In genomic region chr1:167317463-167317862, GRCh38 we compare ENCODE assay signal across 30 cellular contexts.
"Had no signal": no experiment of that assay in that cellular context is flagged by ENCODE, and none has a peak within 500 bp of the region (broad histone marks: within the 10 kb centered on the region; RNA-seq: fewer than 3 reads in every experiment).

No MANE protein-coding gene starts in this region.

- H3K27me3 ChIP-seq: neural progenitor cell, ovary, spleen, suprapubic skin, testis, tibial artery, transverse colon, upper lobe of right lung, uterus had no signal

- H3K27ac Mint-ChIP-seq: natural killer cell; nephron; neural progenitor cell; progenitor cell of endocrine pancreas; stimulated activated memory B cell treated with anti-CD40 and anti-IgM and Interleukin-4, amounts not matched to agents 10 μg/mL and 1 μg/mL and 100 μg/mL, for 72 hours; stimulated activated naive CD8-positive, alpha-beta T cell treated with anti-CD3 and anti-CD28 coated beads, Interleukin-15, amount 100 ng/mL, for 72 hours; type B pancreatic cell had no signal

- H3K4me3 ChIP-seq: neural progenitor cell, ovary, psoas muscle, skin epidermis, smooth muscle cell, spleen, suprapubic skin, testis, tibial artery, transverse colon, upper lobe of right lung, uterus had no signal

- H3K36me3 ChIP-seq: ovary, upper lobe of right lung, uterus had no signal

- H3K4me2 ChIP-seq: neural progenitor cell, smooth muscle cell had no signal

- H3K27ac ChIP-seq: neural progenitor cell, ovary, parathyroid adenoma, psoas muscle, skin epidermis, spleen, suprapubic skin, testis, tibial artery, transverse colon, upper lobe of right lung, uterus had no signal

- H3K27me3 Mint-ChIP-seq: progenitor cell of endocrine pancreas; stimulated activated memory B cell treated with anti-CD40 and anti-IgM and Interleukin-4, amounts not matched to agents 10 μg/mL and 1 μg/mL and 100 μg/mL, for 72 hours; stimulated activated naive CD8-positive, alpha-beta T cell treated with anti-CD3 and anti-CD28 coated beads, Interleukin-15, amount 100 ng/mL, for 72 hours; type B pancreatic cell had no signal

- DNase-seq: natural killer cell; occipital lobe; ovary; posterior cingulate gyrus; psoas muscle; right cardiac atrium; spleen; stimulated activated CD4-positive, alpha-beta T cell treated with anti-CD3 and anti-CD28 coated beads, Interleukin-12 subunit alpha, Interleukin-12 subunit beta, amount 100 ng/mL, for 4 hours; stimulated activated CD4-positive, alpha-beta T cell treated with anti-CD3 and anti-CD28 coated beads, Interleukin-1b, Interleukin-23, amount 100 ng/mL, for 48 hours; stimulated activated CD4-positive, alpha-beta T cell treated with anti-CD3 and anti-CD28 coated beads, Interleukin-4, amount 100 ng/mL, for 1 hour; stimulated activated CD4-positive, alpha-beta T cell treated with anti-CD3 and anti-CD28 coated beads, Interleukin-4, amount 100 ng/mL, for 4 hours; stimulated activated CD8-positive, alpha-beta memory T cell treated with anti-CD3 and anti-CD28 coated beads, Interleukin-4, amount 100 ng/mL, for 48 hours; stimulated activated naive CD4-positive, alpha-beta T cell; stimulated activated naive CD8-positive, alpha-beta T cell treated with anti-CD3 and anti-CD28 coated beads, Interleukin-15, amount 100 ng/mL, for 72 hours; stimulated activated naive CD8-positive, alpha-beta T cell treated with anti-CD3 and anti-CD28 coated beads, Interleukin-15, Interleukin-2, amounts not matched to agents 100 U/mL and 50 U/mL, for 24 hours; substantia nigra; testis; tibial artery; transverse colon; upper lobe of right lung; uterus had no signal

- H3K4me1 Mint-ChIP-seq: nephron; neural progenitor cell; stimulated activated memory B cell treated with anti-CD40 and anti-IgM and Interleukin-4, amounts not matched to agents 10 μg/mL and 1 μg/mL and 100 μg/mL, for 72 hours had no signal

- H3K9me3 ChIP-seq: ovary, testis had no signal

- H3K4me3 Mint-ChIP-seq: natural killer cell; nephron; neural progenitor cell; stimulated activated memory B cell treated with anti-CD40 and anti-IgM and Interleukin-4, amounts not matched to agents 10 μg/mL and 1 μg/mL and 100 μg/mL, for 72 hours; stimulated activated naive CD8-positive, alpha-beta T cell treated with anti-CD3 and anti-CD28 coated beads, Interleukin-15, amount 100 ng/mL, for 72 hours; type B pancreatic cell had no signal

- H3K4me1 ChIP-seq: neural progenitor cell, parathyroid adenoma, psoas muscle, spleen, suprapubic skin, testis, tibial artery, transverse colon, upper lobe of right lung, uterus had no signal

- H3K9ac ChIP-seq: neural progenitor cell, parathyroid adenoma had no signal
